ENCODE assay signal across 8 cellular contexts in genomic region chr9:124941689-124942561, GRCh38. TPM values are rescaled to one million over a fixed set of nuclear protein-coding genes. Genes with fewer than 3 reads are reported as not detected.
DNase-seq lines count a peak whose midpoint lies in the region; ATAC-seq and TF ChIP-seq lines count a peak whose summit lies in the region.

No MANE protein-coding gene starts in this region.

- peak overlapping the region; percentile 91 to 97 (median 97) for H3K27ac ChIP-seq in right lobe of liver

- peaks cover 24% of the 10 kb centered on the region for H3K4me1 Mint-ChIP-seq in dendritic cell treated with granulocyte-macrophage colony-stimulating factor and Interleukin-4, amounts not matched to agents 40 ng/mL and 50 ng/mL, for 4 days (ENCODE audit: low read depth)

- no peaks in the 10 kb centered on the region for H3K27me3 ChIP-seq in right lobe of liver

- intact Hi-C loops in dendritic cell treated with granulocyte-macrophage colony-stimulating factor and Interleukin-4, amounts not matched to agents 40 ng/mL and 50 ng/mL, for 4 days (cut with micrococcal nuclease): loop anchor here (1.0 to 5.0 kb wide), 2 partner anchors 80 to 201 kb away; partner anchors contain the start of genes ARPC5L, RPL35 and SCAI
- intact Hi-C loops in right lobe of liver (cut with DNase I): no loop called here

- no peaks in the 10 kb centered on the region for H3K27me3 Mint-ChIP-seq in dendritic cell treated with granulocyte-macrophage colony-stimulating factor and Interleukin-4, amounts not matched to agents 40 ng/mL and 50 ng/mL, for 4 days

- peak overlapping the region; percentile 75 to 92 (median 86) for H3K4me3 ChIP-seq in right lobe of liver

- WGBS in right lobe of liver (ENCODE audit: insufficient coverage, low coverage, low lambda C conversion rate, missing lambda C conversion rate): 4% methylated on average over 29 of the region's 30 CpGs

- H3K27ac Mint-ChIP-seq in dendritic cell treated with granulocyte-macrophage colony-stimulating factor and Interleukin-4, amounts not matched to agents 40 ng/mL and 50 ng/mL, for 4 days: peak overlapping the region; percentile 98

- H3K9me3 ChIP-seq in right lobe of liver: no peaks in the 10 kb centered on the region

- peaks cover 27% of the 10 kb centered on the region for H3K36me3 Mint-ChIP-seq in dendritic cell treated with granulocyte-macrophage colony-stimulating factor and Interleukin-4, amounts not matched to agents 40 ng/mL and 50 ng/mL, for 4 days (ENCODE audit: low read depth)

- no peaks in the 10 kb centered on the region for H3K9me3 Mint-ChIP-seq in dendritic cell treated with granulocyte-macrophage colony-stimulating factor and Interleukin-4, amounts not matched to agents 40 ng/mL and 50 ng/mL, for 4 days

- peaks cover 0 to 19% (median 1%) of the 10 kb centered on the region in 4 donors for H3K4me1 ChIP-seq in right lobe of liver

- TF ChIP-seq POLR2A in right lobe of liver (IDR thresholded peaks at IDR 0.05): no peak

- no peak for TF ChIP-seq CTCF in right lobe of liver (IDR thresholded peaks at IDR 0.05)

- H3K4me3 Mint-ChIP-seq in dendritic cell treated with granulocyte-macrophage colony-stimulating factor and Interleukin-4, amounts not matched to agents 40 ng/mL and 50 ng/mL, for 4 days: peak overlapping the region; percentile 97

- ATAC-seq in GM21737 (IDR thresholded peaks at IDR 0.05; ENCODE audit: unreplicated experiment) (peak; percentile 28), right lobe of liver (peak; percentile 31 to 59 (median 51))

- H3K36me3 ChIP-seq in right lobe of liver: peaks cover 0 to 12% (median 0%) of the 10 kb centered on the region in 4 donors

- DNase-seq in DMS53 (lab: John Stamatoyannopoulos, UW): peak; percentile 80
- peak; percentile 11 for DNase-seq in LoVo (ENCODE audit: low spot score)
- peak; percentile 60 for DNase-seq in activated CD4-positive, alpha-beta T cell treated with anti-CD3 and anti-CD28 coated beads for 4 hours
- DNase-seq in right lobe of liver: peak; percentile 65 to 77 (median 76)
- peak; percentile 27 to 34 (median 29) for DNase-seq in stimulated activated CD4-positive, alpha-beta T cell treated with anti-CD3 and anti-CD28 coated beads, TNF-alpha, amount 100 ng/mL, for 1 hour (ENCODE audit: low read depth in 3 of 3, low spot score in 1 of 3)
- no peak for DNase-seq in HuH-7 (ENCODE audit: low spot score)

RNA-seq across cellular contexts. Expression of gene GOLGA1, which starts 1.0 kb away (rescaled TPM):
- 10 to 100 TPM; 10.2 to 16.2 (median 12.5) TPM for total RNA-seq in right lobe of liver
